6 cellular contexts compared by ENCODE assay signal in genomic region chr11:94545641-94546470, GRCh38. TPM values are rescaled to one million over a fixed set of nuclear protein-coding genes. Genes with fewer than 3 reads are reported as not detected.
DNase-seq lines count a peak whose midpoint lies in the region; ATAC-seq and TF ChIP-seq lines count a peak whose summit lies in the region.

No MANE protein-coding gene starts in this region.

- peaks cover 26 to 61% (median 46%) of the 10 kb centered on the region in 4 donors for H3K4me1 Mint-ChIP-seq in CD4-positive, CD25-positive, alpha-beta regulatory T cell
- peaks cover 29% of the 10 kb centered on the region for H3K4me1 Mint-ChIP-seq in T-helper 17 cell

- H3K9me3 Mint-ChIP-seq in CD4-positive, CD25-positive, alpha-beta regulatory T cell = no peaks in the 10 kb centered on the region

- peak overlapping the region; percentile 73 to 94 (median 75) for H3K27ac Mint-ChIP-seq in CD4-positive, CD25-positive, alpha-beta regulatory T cell
- H3K27ac Mint-ChIP-seq in T-helper 17 cell = peak overlapping the region; percentile 49

- no peaks in the 10 kb centered on the region for H3K36me3 ChIP-seq in CD4-positive, CD25-positive, alpha-beta regulatory T cell (ENCODE audit: control insufficient read depth, insufficient read depth, low read length)
- H3K36me3 ChIP-seq in lung (ENCODE audit: control insufficient read depth in 2 of 2, insufficient read depth in 2 of 2, low read length in 2 of 2) = peaks cover 0 to 2% of the 10 kb centered on the region in 2 donors

- TF ChIP-seq CTCF in lung (IDR thresholded peaks at IDR 0.05; ENCODE audit: control extremely low read depth, extremely low read depth) = no peak

- no peak for ATAC-seq in CD4-positive, CD25-positive, alpha-beta regulatory T cell (ENCODE audit: low read depth in 2 of 2)
- ATAC-seq in T-helper 17 cell (no peak), lung (ENCODE audit: insufficient read depth, low FRiP score) (no peak)

- H3K27me3 ChIP-seq in CD4-positive, CD25-positive, alpha-beta regulatory T cell (ENCODE audit: control insufficient read depth, insufficient read depth, low read length) = no peaks in the 10 kb centered on the region
- no peaks in the 10 kb centered on the region for H3K27me3 ChIP-seq in lung (ENCODE audit: control insufficient read depth, insufficient read depth)

- H3K4me3 Mint-ChIP-seq in CD4-positive, CD25-positive, alpha-beta regulatory T cell = peak overlapping the region; percentile 77 to 90 (median 85)
- H3K4me3 Mint-ChIP-seq in T-helper 17 cell = peak overlapping the region; percentile 99

- peaks cover 3% of the 10 kb centered on the region for H3K36me3 Mint-ChIP-seq in CD4-positive, CD25-positive, alpha-beta regulatory T cell
- H3K36me3 Mint-ChIP-seq in T-helper 17 cell (ENCODE audit: low read depth) = peaks cover 4% of the 10 kb centered on the region

- WGBS in lung, 2 donors = 37 to 67% methylated on average over 19 of the region's 19 CpGs

- no peak overlapping the region for H3K27ac ChIP-seq in CD4-positive, CD25-positive, alpha-beta regulatory T cell (ENCODE audit: insufficient read depth, low read length, poor library complexity, severe bottlenecking)
- no peak overlapping the region for H3K27ac ChIP-seq in lung (ENCODE audit: low read depth in 1 of 2, low read length in 1 of 2)

- peaks cover 4% of the 10 kb centered on the region for H3K27me3 Mint-ChIP-seq in CD4-positive, CD25-positive, alpha-beta regulatory T cell
- no peaks in the 10 kb centered on the region for H3K27me3 Mint-ChIP-seq in T-helper 17 cell

- DNase-seq in CD4-positive, CD25-positive, alpha-beta regulatory T cell = no peak
- no peak for DNase-seq in T-helper 17 cell
- no peak for DNase-seq in lung (ENCODE audit: low spot score)
- no peak for DNase-seq in T1000 (lab: John Stamatoyannopoulos, UW)
- DNase-seq in DMS53 (lab: John Stamatoyannopoulos, UW) = no peak
- no peak for DNase-seq in NCI-H1092 (lab: John Stamatoyannopoulos, UW)

- H3K4me1 ChIP-seq in CD4-positive, CD25-positive, alpha-beta regulatory T cell (ENCODE audit: control insufficient read depth, insufficient read depth, low read length, poor library complexity, severe bottlenecking) = peaks cover 40% of the 10 kb centered on the region
- peaks cover 2 to 14% of the 10 kb centered on the region in 2 donors for H3K4me1 ChIP-seq in lung (ENCODE audit: control insufficient read depth in 2 of 2, insufficient read depth in 2 of 2, low read length in 2 of 2)

- no peaks in the 10 kb centered on the region for H3K9me3 ChIP-seq in CD4-positive, CD25-positive, alpha-beta regulatory T cell (ENCODE audit: control insufficient read depth in 2 of 2, low read length in 2 of 2)
- no peaks in the 10 kb centered on the region for H3K9me3 ChIP-seq in T-helper 17 cell (ENCODE audit: control insufficient read depth, low read length, poor library complexity, severe bottlenecking)
- no peaks in the 10 kb centered on the region for H3K9me3 ChIP-seq in lung (ENCODE audit: control insufficient read depth in 2 of 2, insufficient read depth in 1 of 2, low read length in 1 of 2)

- H3K4me3 ChIP-seq in CD4-positive, CD25-positive, alpha-beta regulatory T cell (ENCODE audit: low read depth, low read length) = peak overlapping the region; percentile 53
- peak overlapping the region; percentile 11 for H3K4me3 ChIP-seq in lung

RNA-seq across cellular contexts. Expression of gene FUT4, which starts 2.1 kb away (rescaled TPM):
- total RNA-seq in CD4-positive, CD25-positive, alpha-beta regulatory T cell = 5.1 TPM
- 1 to 10 TPM; 1.7 to 2.3 (median 2.1) TPM for polyA plus RNA-seq in CD4-positive, CD25-positive, alpha-beta regulatory T cell
- total RNA-seq in T-helper 17 cell = 1 to 10 TPM; 3.6 to 5.2 TPM
- total RNA-seq in lung = 1 to 10 TPM; 7.5 to 9.7 TPM
- 1 to 10 TPM; 1.0 to 6.9 TPM for polyA plus RNA-seq in lung

RNA-seq across cellular contexts. Expression of gene PIWIL4, which starts 21.3 kb away (rescaled TPM):
- 1.3 TPM for total RNA-seq in CD4-positive, CD25-positive, alpha-beta regulatory T cell
- 1 to 10 TPM in 2 of 4 donors, under 1 TPM in 2; 0.18 to 1.3 (median 1.0) TPM for polyA plus RNA-seq in CD4-positive, CD25-positive, alpha-beta regulatory T cell
- 1 to 10 TPM; 1.3 to 1.6 TPM for total RNA-seq in T-helper 17 cell
- total RNA-seq in lung = 1 to 10 TPM; 1.8 to 5.8 TPM
- polyA plus RNA-seq in lung = 1 to 10 TPM; 2.4 to 3.7 TPM

RNA-seq across cellular contexts. Expression of gene C11orf97, which starts 33.6 kb away (rescaled TPM):
- not detected for total RNA-seq in CD4-positive, CD25-positive, alpha-beta regulatory T cell
- polyA plus RNA-seq in CD4-positive, CD25-positive, alpha-beta regulatory T cell = not detected
- total RNA-seq in T-helper 17 cell (not detected), lung (10 to 100 TPM in 1 of 2 donors, 1 to 10 TPM in 1; 6.3 to 14.7 TPM)
- 1 to 10 TPM; 4.1 to 7.4 TPM for polyA plus RNA-seq in lung

RNA-seq across cellular contexts. Expression of gene ANKRD49, which starts 52.1 kb away (rescaled TPM):
- 37.9 TPM for total RNA-seq in CD4-positive, CD25-positive, alpha-beta regulatory T cell
- polyA plus RNA-seq in CD4-positive, CD25-positive, alpha-beta regulatory T cell = 10 to 100 TPM; 34.0 to 38.6 (median 36.4) TPM
- total RNA-seq in T-helper 17 cell (10 to 100 TPM; 27.4 to 38.1 TPM), lung (10 to 100 TPM; 10.4 to 22.6 TPM)
- polyA plus RNA-seq in lung = 10 to 100 TPM; 13.0 to 18.1 TPM

RNA-seq across cellular contexts. Expression of gene MRE11, which starts 52.2 kb away (rescaled TPM):
- 26.5 TPM for total RNA-seq in CD4-positive, CD25-positive, alpha-beta regulatory T cell
- polyA plus RNA-seq in CD4-positive, CD25-positive, alpha-beta regulatory T cell = 10 to 100 TPM; 12.8 to 18.1 (median 14.5) TPM
- total RNA-seq in T-helper 17 cell (10 to 100 TPM; 21.5 to 22.6 TPM), lung (10 to 100 TPM; 16.1 to 67.8 TPM)
- 1 to 10 TPM; 4.3 to 5.6 TPM for polyA plus RNA-seq in lung
